In genomic region chr6:159168536-159169192, GRCh38 we compare ENCODE assay signal across 8 cellular contexts. TPM values are rescaled to one million over a fixed set of nuclear protein-coding genes. Genes with fewer than 3 reads are reported as not detected.
DNase-seq lines count a peak whose midpoint lies in the region; ATAC-seq, FAIRE-seq and TF ChIP-seq lines count a peak whose summit lies in the region.

No MANE protein-coding gene starts in this region.

- intact Hi-C loops in GM12878 (cut with micrococcal nuclease; ENCODE audit: unreplicated experiment) = no loop called here

- no peak for FAIRE-seq in GM12878 (lab: Jason Lieb, UNC)

- in situ Hi-C loops in GM12878 (cut with MboI) = no loop called here

- H2AFZ ChIP-seq in GM12878 (ENCODE audit: control insufficient read depth, low read depth, low read length) = no peak overlapping the region

- no peak overlapping the region for H3K4me3 ChIP-seq in CD4-positive, CD25-positive, alpha-beta regulatory T cell (ENCODE audit: low read depth, low read length)
- H3K4me3 ChIP-seq in GM12878 (no peak overlapping the region), tibial nerve (peak overlapping the region; percentile 15 to 53 (median 18))

- no peak for TF ChIP-seq EP300 in GM12878 (IDR thresholded peaks at IDR 0.05; ENCODE audit: borderline replicate concordance in 1 of 2, control insufficient read depth in 1 of 2, low read depth in 2 of 2, low read length in 2 of 2)
- no peak for TF ChIP-seq EP300 in tibial nerve (IDR thresholded peaks at IDR 0.05)

- RAD21 ChIA-PET in GM12878 (lab: Charles Lee; ENCODE audit: unreplicated experiment) = no interaction called here

- peaks cover 67% of the 10 kb centered on the region for H3K27me3 ChIP-seq in CD4-positive, CD25-positive, alpha-beta regulatory T cell (ENCODE audit: control insufficient read depth, insufficient read depth, low read length)
- H3K27me3 ChIP-seq in GM12878 (replicated peaks in 1 of 2; ENCODE audit: control insufficient read depth in 2 of 2, insufficient read depth in 2 of 2, low read length in 1 of 2) = peaks cover 20 to 26% of the 10 kb centered on the region in 2 experiments
- H3K27me3 ChIP-seq in tibial nerve = peaks cover 0 to 51% of the 10 kb centered on the region in 2 donors

- H3K79me2 ChIP-seq in GM12878 (ENCODE audit: control insufficient read depth, insufficient read depth, low read length) = no peaks in the 10 kb centered on the region

- no peak overlapping the region for H3K27ac Mint-ChIP-seq in CD4-positive, CD25-positive, alpha-beta regulatory T cell

- H3K36me3 Mint-ChIP-seq in CD4-positive, CD25-positive, alpha-beta regulatory T cell = no peaks in the 10 kb centered on the region

- peaks cover 0 to 2% (median 0%) of the 10 kb centered on the region in 7 donors for H3K9me3 Mint-ChIP-seq in CD4-positive, CD25-positive, alpha-beta regulatory T cell

- no peak overlapping the region for H3K9ac ChIP-seq in GM12878 (ENCODE audit: control insufficient read depth, insufficient read depth, low read length)

- 8% methylated on average over 42 of the region's 43 CpGs for WGBS in GM12878 (ENCODE audit: insufficient coverage, insufficient replicate concordance, low lambda C conversion rate, missing lambda C conversion rate)
- WGBS in tibial nerve, 2 donors = 6 to 8% methylated on average over 40 to 43 of the region's 43 CpGs

- CTCF ChIA-PET in GM12878 (lab: Yijun Ruan, JAX) = no interaction called here

- peak in 1 of 2 donors; percentile 15 for ATAC-seq in CD4-positive, CD25-positive, alpha-beta regulatory T cell (ENCODE audit: low read depth in 2 of 2)
- peak; percentile 12 for ATAC-seq in HG03460 (IDR thresholded peaks at IDR 0.05; ENCODE audit: unreplicated experiment)
- ATAC-seq in GM12878 = peak; percentile 18
- ATAC-seq in left lobe of liver = peak; percentile 88
- no peak for ATAC-seq in GM19397 (IDR thresholded peaks at IDR 0.05; ENCODE audit: unreplicated experiment)

- TF ChIP-seq RAD21 in GM12878 (IDR thresholded peaks at IDR 0.05; ENCODE audit: insufficient read depth, low read depth, low read length) = no peak

- no peak for TF ChIP-seq POLR2A in GM12878 (IDR thresholded peaks at IDR 0.05; ENCODE audit: low read depth, low read length)
- TF ChIP-seq POLR2A in tibial nerve (IDR thresholded peaks at IDR 0.05) = no peak

- no peaks in the 10 kb centered on the region for H3K9me3 ChIP-seq in CD4-positive, CD25-positive, alpha-beta regulatory T cell (ENCODE audit: control insufficient read depth in 2 of 2, low read length in 2 of 2)
- H3K9me3 ChIP-seq in GM12878 (replicated peaks; ENCODE audit: control insufficient read depth, insufficient read depth, low read length) = no peaks in the 10 kb centered on the region
- H3K9me3 ChIP-seq in tibial nerve = no peaks in the 10 kb centered on the region

- peak overlapping the region; percentile 51 to 90 (median 76) for H3K4me3 Mint-ChIP-seq in CD4-positive, CD25-positive, alpha-beta regulatory T cell

- peaks cover 0 to 17% (median 8%) of the 10 kb centered on the region in 4 donors for H3K4me1 Mint-ChIP-seq in CD4-positive, CD25-positive, alpha-beta regulatory T cell

- POLR2A ChIA-PET in GM12878 (lab: Charles Lee) = no interaction called here

- TF ChIP-seq CTCF in GM12878 (IDR thresholded peaks at IDR 0.05 in 2 of 3, conservative IDR thresholded peaks at IDR 0.05 in 1 of 3; ENCODE audit: control insufficient read depth in 2 of 3, extremely low read depth in 1 of 3, insufficient read depth in 1 of 3, low read depth in 3 of 3, low read length in 3 of 3) = no peak
- peak in 2 of 5 experiments; percentile 15 to 33 for TF ChIP-seq CTCF in tibial nerve (IDR thresholded peaks at IDR 0.05)

- peaks cover 11% of the 10 kb centered on the region for H3K4me1 ChIP-seq in CD4-positive, CD25-positive, alpha-beta regulatory T cell (ENCODE audit: control insufficient read depth, insufficient read depth, low read length, poor library complexity, severe bottlenecking)
- H3K4me1 ChIP-seq in GM12878 (ENCODE audit: control insufficient read depth, insufficient read depth, low read length) (no peaks in the 10 kb centered on the region), tibial nerve (peaks cover 0 to 30% (median 10%) of the 10 kb centered on the region in 4 donors)

- peak in 2 of 3 donors; percentile 4 to 23 for DNase-seq in CD4-positive, CD25-positive, alpha-beta regulatory T cell
- DNase-seq in GM12878 (ENCODE audit: low read depth, low spot score) (no peak), left lobe of liver (ENCODE audit: low spot score) (peak; percentile 53), tibial nerve (ENCODE audit: low spot score in 2 of 2) (peak in 1 of 2 donors; percentile 24), medulla oblongata (ENCODE audit: extremely low spot score) (no peak), SW480 (ENCODE audit: low spot score) (no peak)

- peaks cover 85% of the 10 kb centered on the region for H3K27me3 Mint-ChIP-seq in CD4-positive, CD25-positive, alpha-beta regulatory T cell

- no TSS peak for BruUV-seq in GM12878 (replicated peaks; lab: Mats Ljungman, UMichigan)

- H3K36me3 ChIP-seq in CD4-positive, CD25-positive, alpha-beta regulatory T cell (ENCODE audit: control insufficient read depth, insufficient read depth, low read length) = no peaks in the 10 kb centered on the region
- no peaks in the 10 kb centered on the region for H3K36me3 ChIP-seq in GM12878 (ENCODE audit: control insufficient read depth in 2 of 2, insufficient read depth in 2 of 2, low read length in 1 of 2)
- no peaks in the 10 kb centered on the region for H3K36me3 ChIP-seq in tibial nerve

- SMC1A ChIA-PET in GM12878 (lab: Charles Lee; ENCODE audit: uncharacterized antibody, unreplicated experiment) = no interaction called here

- H3K27ac ChIP-seq in CD4-positive, CD25-positive, alpha-beta regulatory T cell (ENCODE audit: insufficient read depth, low read length, poor library complexity, severe bottlenecking) = no peak overlapping the region
- H3K27ac ChIP-seq in GM12878 (ENCODE audit: control insufficient read depth, insufficient read depth) (no peak overlapping the region), tibial nerve (peak overlapping the region in 1 of 4 donors; percentile 60)

- no peaks in the 10 kb centered on the region for H4K20me1 ChIP-seq in GM12878 (ENCODE audit: control insufficient read depth, insufficient read depth)

- H3K4me2 ChIP-seq in GM12878 (ENCODE audit: control insufficient read depth, insufficient read depth) = peak overlapping the region; percentile 13; the same call in 1 of the 2 replicates

TF ChIP-seq in GM12878, 131 proteins besides CTCF, POLR2A, EP300 and RAD21:
- no peak for TF ChIP-seq TARDBP (IDR thresholded peaks at IDR 0.05; ENCODE audit: borderline replicate concordance)

RNA-seq across cellular contexts. Expression of gene FNDC1, which starts 0.5 kb away (rescaled TPM):
- not detected for total RNA-seq in CD4-positive, CD25-positive, alpha-beta regulatory T cell
- polyA plus RNA-seq in CD4-positive, CD25-positive, alpha-beta regulatory T cell = under 1 TPM in 1 of 4 donors, not detected in 3; 0.17 TPM
- total RNA-seq in GM12878 (2013; cell fraction: nucleolus; rRNA removed) = not detected in 2 replicates
- total RNA-seq in GM12878 (2014; rRNA removed) = not detected in 2 replicates
- not detected in 2 replicates for total RNA-seq in GM12878 (2014; rRNA removed; fragmentation: Illumina TruSeq; extraction: Trizol)
- total RNA-seq in GM12878 (2021) = not detected in 2 replicates
- not detected for polyA plus RNA-seq in GM12878 (2011; ENCODE audit: low read depth)
- polyA plus RNA-seq in GM12878 (2011; rRNA removed) = not detected in 2 replicates
- not detected in 2 replicates for polyA plus RNA-seq in GM12878 (2011; cell fraction: cytosol; rRNA removed)
- polyA plus RNA-seq in GM12878 (2011; cell fraction: nucleus; rRNA removed) = not detected in 2 replicates
- polyA plus RNA-seq in GM12878 (2012) = not detected in 2 replicates
- polyA plus RNA-seq in GM12878 (2014; fragmentation: Illumina TruSeq; extraction: Trizol) = not detected in 2 replicates
- polyA plus RNA-seq in GM12878 (2014; fragmentation: Nextera tagmentation; extraction: Ambion mirVana) = not detected
- not detected in 2 replicates for polyA plus RNA-seq in GM12878 (2014; rRNA removed)
- polyA plus RNA-seq in GM12878 (2016; fragmentation: Nextera tagmentation; extraction: Ambion mirVana) = not detected
- not detected in 2 replicates for polyA minus RNA-seq in GM12878 (2011; rRNA and poly(A)+ RNA removed)
- polyA minus RNA-seq in GM12878 (2011; cell fraction: cytosol; rRNA and poly(A)+ RNA removed) = not detected in 2 replicates
- polyA minus RNA-seq in GM12878 (2011; cell fraction: nucleus; rRNA and poly(A)+ RNA removed) = not detected in 2 replicates
- 0.10 TPM for total RNA-seq in left lobe of liver
- 1 to 10 TPM; 2.1 to 8.2 (median 5.4) TPM for total RNA-seq in tibial nerve

Comparison
In these comparisons a context has a peak if more than half of its experiments do, and no peak if none do; other contexts are left out.
1. DNase-seq: peak in CD4-positive, CD25-positive, alpha-beta regulatory T cell (2 of 3) and left lobe of liver (single experiment); none in GM12878 (single experiment), medulla oblongata (single experiment) and SW480 (single experiment).
2. H3K4me3 ChIP-seq: peak in tibial nerve (4 of 4); none in CD4-positive, CD25-positive, alpha-beta regulatory T cell (single experiment) and GM12878 (single experiment).